In genomic region chr17:2089021-2089422, GRCh38 we compare ENCODE assay signal across 8 cellular contexts. TPM values are rescaled to one million over a fixed set of nuclear protein-coding genes. Genes with fewer than 3 reads are reported as not detected.
DNase-seq lines count a peak whose midpoint lies in the region; ATAC-seq lines count a peak whose summit lies in the region.

No MANE protein-coding gene starts in this region.

- no peak overlapping the region for H2BK120ac ChIP-seq in trophoblast cell (ENCODE audit: insufficient read depth, low read length, poor library complexity)

- no peak overlapping the region for H3K4ac ChIP-seq in trophoblast cell (ENCODE audit: low read depth, low read length)

- H3K27ac ChIP-seq in caudate nucleus (ENCODE audit: low read depth, low read length) (peak overlapping the region; percentile 61), trophoblast cell (ENCODE audit: low read depth, low read length) (no peak overlapping the region)

- H3K79me2 ChIP-seq in trophoblast cell (ENCODE audit: control insufficient read depth, insufficient read depth, low read length, poor library complexity), result no peaks in the 10 kb centered on the region

- ATAC-seq in GM19452 (IDR thresholded peaks at IDR 0.05; ENCODE audit: unreplicated experiment), result peak; percentile 39
- peak; percentile 12 for ATAC-seq in HG03469 (IDR thresholded peaks at IDR 0.05; ENCODE audit: unreplicated experiment)

- H4K8ac ChIP-seq in trophoblast cell (ENCODE audit: low read depth, low read length), result no peak overlapping the region

- H3K18ac ChIP-seq in trophoblast cell (ENCODE audit: low read length), result no peak overlapping the region

- H3K14ac ChIP-seq in trophoblast cell (ENCODE audit: low read length), result no peak overlapping the region

- H3K4me2 ChIP-seq in trophoblast cell (ENCODE audit: low read length), result no peak overlapping the region

- no CpG with 5 or more reads among the region's 8 CpGs for WGBS in trophoblast cell (ENCODE audit: extremely low coverage, insufficient coverage, insufficient read length)

- H3K27me3 ChIP-seq in trophoblast cell (ENCODE audit: insufficient read depth, low read length), result no peaks in the 10 kb centered on the region

- peak overlapping the region; percentile 48 for H4K91ac ChIP-seq in trophoblast cell (ENCODE audit: low read depth, low read length)

- no peak overlapping the region for H2BK12ac ChIP-seq in trophoblast cell (ENCODE audit: low read length)

- no peak overlapping the region for H2BK5ac ChIP-seq in trophoblast cell (ENCODE audit: low read depth, low read length, poor library complexity)

- no peak overlapping the region for H3K9ac ChIP-seq in trophoblast cell (ENCODE audit: low read length)

- H3K4me1 ChIP-seq in trophoblast cell (ENCODE audit: control insufficient read depth in 1 of 2, insufficient read depth in 2 of 2, low read length in 2 of 2), result peaks cover 19 to 32% of the 10 kb centered on the region in 2 experiments

- H3K36me3 ChIP-seq in trophoblast cell (ENCODE audit: control insufficient read depth in 1 of 2, insufficient read depth in 2 of 2, low read length in 2 of 2), result peaks cover 0 to 3% of the 10 kb centered on the region in 2 experiments

- H3K23ac ChIP-seq in trophoblast cell (ENCODE audit: low read length), result no peak overlapping the region

- peak; percentile 41 for DNase-seq in AG20443 (ENCODE audit: low spot score)
- no peak for DNase-seq in caudate nucleus (lab: John Stamatoyannopoulos, UW)
- peak in 1 of 2 donors; percentile 30 for DNase-seq in trophoblast cell
- no peak for DNase-seq in activated CD4-positive, CD25-positive, alpha-beta regulatory T cell treated with anti-CD3 and anti-CD28 coated beads, Interleukin-2, amount 50 U/mL, for 72 hours
- no peak for DNase-seq in DMS153 treated with DMSO at 0.1 percent for 48 hours (lab: John Stamatoyannopoulos, UW; ENCODE audit: unreplicated experiment)
- DNase-seq in NCI-H526 treated with DMSO at 0.1 percent for 48 hours (lab: John Stamatoyannopoulos, UW), result no peak

- no peak overlapping the region for H3K4me3 ChIP-seq in trophoblast cell (ENCODE audit: low read depth, low read length)

- no peak overlapping the region for H4K12ac ChIP-seq in trophoblast cell (ENCODE audit: low read depth, low read length)

- H3K79me1 ChIP-seq in trophoblast cell (ENCODE audit: low read length), result peaks cover 7% of the 10 kb centered on the region

- no peak overlapping the region for H2AFZ ChIP-seq in trophoblast cell (ENCODE audit: insufficient read depth, low read length, poor library complexity)

- H2AK5ac ChIP-seq in trophoblast cell (ENCODE audit: low read length), result no peak overlapping the region

- no peaks in the 10 kb centered on the region for H3K9me3 ChIP-seq in trophoblast cell (ENCODE audit: insufficient read depth, low read depth, low read length)

RNA-seq across cellular contexts. Expression of gene HIC1, which starts 34.1 kb away (rescaled TPM):
- polyA plus RNA-seq in trophoblast cell (2013), result 1.4 and 1.7 TPM in 2 replicates

RNA-seq across cellular contexts. Expression of gene OVCA2, which starts 47.2 kb away (rescaled TPM):
- polyA plus RNA-seq in trophoblast cell (2013), result 40.2 and 44.9 TPM in 2 replicates

RNA-seq across cellular contexts. Expression of gene DPH1, which starts 59.1 kb away (rescaled TPM):
- polyA plus RNA-seq in trophoblast cell (2013), result 15.0 and 15.8 TPM in 2 replicates
